28 cellular contexts compared by ENCODE assay signal in the genomic region with DNA sequence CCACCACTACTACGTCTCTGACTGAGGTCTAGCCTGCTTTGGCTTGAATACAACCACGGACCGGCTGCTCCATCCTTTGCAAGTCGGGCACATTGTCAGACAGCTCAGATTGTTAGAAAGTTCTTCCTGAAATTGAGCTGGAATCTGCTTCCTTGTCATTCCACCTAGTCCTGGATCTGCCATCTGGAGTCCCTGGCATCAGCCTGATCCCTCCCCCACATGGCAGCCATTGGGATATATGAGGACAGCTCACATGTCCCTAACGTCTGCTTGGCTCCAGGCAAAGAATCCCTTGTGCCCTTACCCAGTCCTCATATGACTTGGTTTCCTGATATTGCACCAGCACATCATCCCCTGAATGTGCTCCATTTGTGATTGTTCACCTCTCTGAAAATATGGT. TPM values are rescaled to one million over a fixed set of nuclear protein-coding genes. Genes with fewer than 3 reads are reported as not detected.
"Had no signal": no experiment of that assay in that cellular context is flagged by ENCODE, and none has a peak within 500 bp of the region (broad histone marks: within the 10 kb centered on the region; RNA-seq: fewer than 3 reads in every experiment).

No MANE protein-coding gene starts in this region.

- FAIRE-seq: TTC549 had no signal

- H3K9me3 Mint-ChIP-seq: activated CD8-positive, alpha-beta T cell treated with anti-CD3 and anti-CD28 coated beads for 36 hours; activated naive CD4-positive, alpha-beta T cell treated with anti-CD3 and anti-CD28 coated beads, Interleukin-2, amount 50 U/mL, for 72 hours; activated naive CD8-positive, alpha-beta T cell treated with anti-CD3 and anti-CD28 coated beads, Interleukin-2, amount 50 U/mL, for 24 hours; activated T-cell treated with anti-CD3 and anti-CD28 coated beads, Interleukin-2, amount 50 U/mL, for 4 hours; brain; central memory CD8-positive, alpha-beta T cell had no signal

- H3K36me3 Mint-ChIP-seq: activated naive CD4-positive, alpha-beta T cell treated with anti-CD3 and anti-CD28 coated beads, Interleukin-2, amount 50 U/mL, for 72 hours; brain had no signal

- H3K27ac ChIP-seq: ascending aorta, colonic mucosa, Peyer's patch, RWPE1, SJSA1 had no signal

- H3K27ac Mint-ChIP-seq: activated CD8-positive, alpha-beta T cell treated with anti-CD3 and anti-CD28 coated beads for 36 hours; activated naive CD4-positive, alpha-beta T cell treated with anti-CD3 and anti-CD28 coated beads, Interleukin-2, amount 50 U/mL, for 72 hours; activated naive CD8-positive, alpha-beta T cell treated with anti-CD3 and anti-CD28 coated beads, Interleukin-2, amount 50 U/mL, for 24 hours; T-helper 17 cell had no signal

- H3K27me3 ChIP-seq: ascending aorta, colonic mucosa, Peyer's patch had no signal

- H3K4me3 ChIP-seq: ascending aorta, colonic mucosa, Peyer's patch, SJSA1 had no signal

- H3K9me3 ChIP-seq: ascending aorta, colonic mucosa, Peyer's patch, SJSA1 had no signal

- H3K4me1 Mint-ChIP-seq: activated naive CD8-positive, alpha-beta T cell treated with anti-CD3 and anti-CD28 coated beads, Interleukin-2, amount 50 U/mL, for 24 hours had no signal

- H3K4me1 ChIP-seq: ascending aorta, colonic mucosa, Peyer's patch, SJSA1 had no signal

- ATAC-seq: activated CD4-positive, CD25-positive, alpha-beta regulatory T cell treated with anti-CD3 and anti-CD28 coated beads, Interleukin-2, amount 50 U/mL, for 24 hours; activated CD8-positive, alpha-beta T cell treated with anti-CD3 and anti-CD28 coated beads for 36 hours; activated naive CD4-positive, alpha-beta T cell treated with anti-CD3 and anti-CD28 coated beads, Interleukin-2, amount 50 U/mL, for 72 hours; activated naive CD8-positive, alpha-beta T cell treated with anti-CD3 and anti-CD28 coated beads, Interleukin-2, amount 50 U/mL, for 24 hours; activated T-cell treated with anti-CD3 and anti-CD28 coated beads, Interleukin-2, amount 50 U/mL, for 4 hours; T-helper 17 cell had no signal

- H3K4me3 Mint-ChIP-seq: activated CD8-positive, alpha-beta T cell treated with anti-CD3 and anti-CD28 coated beads for 36 hours; activated naive CD8-positive, alpha-beta T cell treated with anti-CD3 and anti-CD28 coated beads, Interleukin-2, amount 50 U/mL, for 24 hours; activated T-cell treated with anti-CD3 and anti-CD28 coated beads, Interleukin-2, amount 50 U/mL, for 4 hours; brain; central memory CD8-positive, alpha-beta T cell; T-helper 17 cell had no signal

- H3K36me3 ChIP-seq: ascending aorta, colonic mucosa, Peyer's patch, SJSA1 had no signal

- DNase-seq: activated CD4-positive, alpha-beta T cell treated with anti-CD3 and anti-CD28 coated beads for 4 hours; activated CD8-positive, alpha-beta T cell treated with anti-CD3 and anti-CD28 coated beads for 36 hours; activated effector memory CD4-positive, alpha-beta T cell treated with anti-CD3 and anti-CD28 coated beads, Interleukin-2, amount 50 U/mL, for 16 hours; activated naive CD4-positive, alpha-beta T cell treated with Interleukin-2 at 50 U/mL for 16 hours; activated naive CD8-positive, alpha-beta T cell treated with anti-CD3 and anti-CD28 coated beads, Interleukin-2, amount 50 U/mL, for 24 hours; activated T-cell treated with anti-CD3 and anti-CD28 coated beads, Interleukin-2, amount 50 U/mL, for 4 hours; amniotic stem cell; colonic mucosa; KG1; NCI-H1048; NCI-H146; NCI-H2029; NCI-H526; NCI-H774; Peyer's patch; Right ventricle myocardium superior; T-helper 17 cell; T-helper 9 cell had no signal

RNA-seq across cellular contexts. Expression of a gene that starts 56.3 kb away (rescaled TPM):
- total RNA-seq: activated CD8-positive, alpha-beta T cell treated with anti-CD3 and anti-CD28 coated beads for 36 hours; activated T-cell treated with anti-CD3 and anti-CD28 coated beads, Interleukin-2, amount 50 U/mL, for 4 hours; ascending aorta; M059J; NCI-H460; Peyer's patch; Right ventricle myocardium superior; SJSA1 had no signal
